In genomic region chr18:3230401-3231334, GRCh38 we compare ENCODE assay signal across 15 cellular contexts. TPM values are rescaled to one million over a fixed set of nuclear protein-coding genes. Genes with fewer than 3 reads are reported as not detected.
DNase-seq lines count a peak whose midpoint lies in the region; ATAC-seq and TF ChIP-seq lines count a peak whose summit lies in the region.
"Had no signal": no experiment of that assay in that cellular context is flagged by ENCODE, and none has a peak within 500 bp of the region (broad histone marks: within the 10 kb centered on the region; RNA-seq: fewer than 3 reads in every experiment).

No MANE protein-coding gene starts in this region.

- H3K27ac ChIP-seq in CD4-positive, alpha-beta memory T cell (ENCODE audit: low read depth, low read length): no peak overlapping the region
- H3K27ac ChIP-seq: hepatocyte had no signal

- CTCF ChIA-PET in CD4-positive, alpha-beta memory T cell (lab: Charles Lee; ENCODE audit: partially characterized antibody): interaction anchor here (0.7 kb wide), 1 partner anchor 134 kb away, joined by 3 read pairs; no protein-coding TSS in a partner anchor

- no peak for TF ChIP-seq POLR2A in NB4 (IDR thresholded peaks at IDR 0.05; ENCODE audit: extremely low read depth, insufficient read length)

- TF ChIP-seq CTCF in NB4 (IDR thresholded peaks at IDR 0.05; ENCODE audit: low read depth, low read length) (no peak), cardiac fibroblast (IDR thresholded peaks at IDR 0.05; ENCODE audit: low read depth, low read length) (no peak)

- peak; percentile 31 for DNase-seq in H7
- peak; percentile 25 for DNase-seq in NB4 (ENCODE audit: low read depth)
- DNase-seq in cardiac fibroblast (ENCODE audit: low read depth in 2 of 2): peak; percentile 43 to 81
- DNase-seq in mucosa of gallbladder (ENCODE audit: low spot score): peak; percentile 77
- no peak for DNase-seq in CD4-positive, alpha-beta memory T cell
- DNase-seq: activated T-cell treated with anti-CD3 and anti-CD28 coated beads, Interleukin-2, amount 50 U/mL, for 4 hours; anterior cingulate cortex; effector memory CD4-positive, alpha-beta T cell; NCI-H2171; stimulated activated naive CD4-positive, alpha-beta T cell had no signal

- H3K4me1 ChIP-seq in CD4-positive, alpha-beta memory T cell (ENCODE audit: insufficient read depth, low read length): no peaks in the 10 kb centered on the region

- no peaks in the 10 kb centered on the region for H3K27me3 ChIP-seq in H7 (ENCODE audit: control insufficient read depth, insufficient read depth, low read length)
- no peaks in the 10 kb centered on the region for H3K27me3 ChIP-seq in CD4-positive, alpha-beta memory T cell (ENCODE audit: insufficient read depth, low read length)
- H3K27me3 ChIP-seq: hepatocyte had no signal

- H3K36me3 ChIP-seq in H7 (replicated peaks; ENCODE audit: control insufficient read depth, insufficient read depth, low read length): no peaks in the 10 kb centered on the region
- no peaks in the 10 kb centered on the region for H3K36me3 ChIP-seq in CD4-positive, alpha-beta memory T cell (ENCODE audit: insufficient read depth, low read length)

- ATAC-seq in GM18861 (IDR thresholded peaks at IDR 0.05; ENCODE audit: unreplicated experiment) (no peak), HG02759 (IDR thresholded peaks at IDR 0.05; ENCODE audit: unreplicated experiment) (no peak), GM19463 (IDR thresholded peaks at IDR 0.05; ENCODE audit: unreplicated experiment) (no peak)
- ATAC-seq: activated T-cell treated with anti-CD3 and anti-CD28 coated beads, Interleukin-2, amount 50 U/mL, for 4 hours had no signal

- H3K4me3 ChIP-seq in H7 (ENCODE audit: insufficient read depth, low read depth, low read length) (no peak overlapping the region), NB4 (ENCODE audit: low read depth, low read length) (no peak overlapping the region), cardiac fibroblast (replicated peaks in 1 of 2; ENCODE audit: low read depth in 2 of 2, low read length in 2 of 2) (no peak overlapping the region)
- no peak overlapping the region for H3K4me3 ChIP-seq in CD4-positive, alpha-beta memory T cell (ENCODE audit: low read length in 2 of 2)
- H3K4me3 ChIP-seq: hepatocyte had no signal

- no peaks in the 10 kb centered on the region for H3K9me3 ChIP-seq in CD4-positive, alpha-beta memory T cell (ENCODE audit: control insufficient read depth in 1 of 2, low read length in 2 of 2)

- POLR2A ChIA-PET in CD4-positive, alpha-beta memory T cell (lab: Charles Lee; ENCODE audit: partially characterized antibody): no interaction called here

- intact Hi-C loops in CD4-positive, alpha-beta memory T cell (cut with micrococcal nuclease): no loop called here

- H3K36me3 Mint-ChIP-seq in CD4-positive, alpha-beta memory T cell: peaks cover 0 to 8% of the 10 kb centered on the region in 2 donors

- H3K27me3 Mint-ChIP-seq in CD4-positive, alpha-beta memory T cell: no peaks in the 10 kb centered on the region

- peak overlapping the region in 1 of 7 donors; percentile 35 for H3K27ac Mint-ChIP-seq in CD4-positive, alpha-beta memory T cell

- no peaks in the 10 kb centered on the region for H3K9me3 Mint-ChIP-seq in CD4-positive, alpha-beta memory T cell
- H3K9me3 Mint-ChIP-seq: activated T-cell treated with anti-CD3 and anti-CD28 coated beads, Interleukin-2, amount 50 U/mL, for 4 hours; CD14-positive monocyte had no signal

- peaks cover 0 to 1% (median 0%) of the 10 kb centered on the region in 4 donors for H3K4me1 Mint-ChIP-seq in CD4-positive, alpha-beta memory T cell

- peak overlapping the region in 1 of 8 donors; percentile 5 for H3K4me3 Mint-ChIP-seq in CD4-positive, alpha-beta memory T cell
- H3K4me3 Mint-ChIP-seq: activated T-cell treated with anti-CD3 and anti-CD28 coated beads, Interleukin-2, amount 50 U/mL, for 4 hours; CD14-positive monocyte had no signal

RNA-seq across cellular contexts. Expression of gene MYOM1, which starts 10.9 kb away (rescaled TPM):
- 0.14 and 0.55 TPM in 2 replicates for total RNA-seq in H7 (2014; rRNA removed; shearing (Covaris generic))
- total RNA-seq in mucosa of gallbladder: 138 TPM
- 1 to 10 TPM; 3.5 to 4.2 TPM for total RNA-seq in CD4-positive, alpha-beta memory T cell
- under 1 TPM; 0.09 to 0.18 TPM for polyA plus RNA-seq in CD4-positive, alpha-beta memory T cell

RNA-seq across cellular contexts. Expression of gene MYL12A, which starts 16.9 kb away (rescaled TPM):
- 462 and 507 TPM in 2 replicates for total RNA-seq in H7 (2014; rRNA removed; shearing (Covaris generic))
- 369 TPM for total RNA-seq in mucosa of gallbladder
- 100 to 1,000 TPM; 477 to 489 TPM for total RNA-seq in CD4-positive, alpha-beta memory T cell
- polyA plus RNA-seq in CD4-positive, alpha-beta memory T cell: 1,000 to 10,000 TPM; 2,683 to 3,569 TPM

RNA-seq across cellular contexts. Expression of gene MYL12B, which starts 31.3 kb away (rescaled TPM):
- 201 and 216 TPM in 2 replicates for total RNA-seq in H7 (2014; rRNA removed; shearing (Covaris generic))
- total RNA-seq in mucosa of gallbladder: 342 TPM
- 100 to 1,000 TPM; 199 to 219 TPM for total RNA-seq in CD4-positive, alpha-beta memory T cell
- 1,000 to 10,000 TPM in 1 of 2 donors, 100 to 1,000 TPM in 1; 962 to 1,169 TPM for polyA plus RNA-seq in CD4-positive, alpha-beta memory T cell

Comparison
In these comparisons a context has a peak if more than half of its experiments do, and no peak if none do; other contexts are left out.
1. DNase-seq: peak in H7 (single experiment), NB4 (single experiment), cardiac fibroblast (2 of 2) and mucosa of gallbladder (single experiment); none in CD4-positive, alpha-beta memory T cell (0 of 5).
2. RNA of gene MYOM1, which starts 10.9 kb away (total RNA-seq): 138 TPM in mucosa of gallbladder (single experiment); 3.5 to 4.2 TPM in CD4-positive, alpha-beta memory T cell and 0.14 to 0.55 TPM in H7; every median in the first group is over 10 times any median in the second.